Comparison of ENCODE assay signal across 8 cellular contexts in genomic region chr5:95022967-95023695, GRCh38.
A peak's percentile ranks its signal among the peaks of the same experiment; 100 is the strongest.
DNase-seq lines count a peak whose midpoint lies in the region; ATAC-seq and TF ChIP-seq lines count a peak whose summit lies in the region.

No MANE protein-coding gene starts in this region.

- intact Hi-C loops in posterior vena cava (cut with DNase I): no loop called here
- intact Hi-C loops in activated naive CD4-positive, alpha-beta T cell treated with anti-CD3 and anti-CD28 coated beads for 36 hours (cut with micrococcal nuclease): loop anchor here (1.0 kb wide), 1 partner anchor 58 kb away; no protein-coding TSS in a partner anchor
- intact Hi-C loops in testis (cut with DNase I; ENCODE audit: low total_unique reads): no loop called here

- peaks cover 5% of the 10 kb centered on the region for H3K4me1 Mint-ChIP-seq in activated naive CD4-positive, alpha-beta T cell treated with anti-CD3 and anti-CD28 coated beads for 36 hours (ENCODE audit: low read depth)

- no peaks in the 10 kb centered on the region for H3K9me3 Mint-ChIP-seq in activated naive CD4-positive, alpha-beta T cell treated with anti-CD3 and anti-CD28 coated beads for 36 hours

- H3K4me1 ChIP-seq in gastroesophageal sphincter: no peaks in the 10 kb centered on the region
- no peaks in the 10 kb centered on the region for H3K4me1 ChIP-seq in testis

- ATAC-seq in GM18861 (IDR thresholded peaks at IDR 0.05; ENCODE audit: unreplicated experiment) (peak; percentile 71), GM21825 (IDR thresholded peaks at IDR 0.05; ENCODE audit: unreplicated experiment) (peak; percentile 70), gastroesophageal sphincter (no peak)

- H3K4me3 Mint-ChIP-seq in activated naive CD4-positive, alpha-beta T cell treated with anti-CD3 and anti-CD28 coated beads for 36 hours: no peak overlapping the region

- CTCF ChIA-PET in activated naive CD4-positive, alpha-beta T cell treated with anti-CD3 and anti-CD28 coated beads for 36 hours (lab: Charles Lee): interaction anchor here (0.8 to 1.1 kb wide), 2 partner anchors 54 to 364 kb away, joined by 3 read pairs; no protein-coding TSS in a partner anchor

- H3K4me3 ChIP-seq in gastroesophageal sphincter (no peak overlapping the region), testis (no peak overlapping the region)

- no peak for TF ChIP-seq EP300 in gastroesophageal sphincter (IDR thresholded peaks at IDR 0.05)

- H3K9me3 ChIP-seq in gastroesophageal sphincter (no peaks in the 10 kb centered on the region), testis (no peaks in the 10 kb centered on the region)

- WGBS in gastroesophageal sphincter (ENCODE audit: low coverage in 1 of 2), 2 donors: 70 to 76% methylated on average over 3 to 5 of the region's 5 CpGs
- 86 to 89% methylated on average over 5 of the region's 5 CpGs for WGBS in testis, 2 donors

- TF ChIP-seq POLR2A in gastroesophageal sphincter (IDR thresholded peaks at IDR 0.05) (no peak), testis (IDR thresholded peaks at IDR 0.05) (no peak)

- H3K27ac ChIP-seq in gastroesophageal sphincter: no peak overlapping the region
- no peak overlapping the region for H3K27ac ChIP-seq in testis

- H3K27ac Mint-ChIP-seq in activated naive CD4-positive, alpha-beta T cell treated with anti-CD3 and anti-CD28 coated beads for 36 hours: no peak overlapping the region

- peaks cover 2% of the 10 kb centered on the region for H3K27me3 Mint-ChIP-seq in activated naive CD4-positive, alpha-beta T cell treated with anti-CD3 and anti-CD28 coated beads for 36 hours (ENCODE audit: low read depth)

- H3K36me3 ChIP-seq in gastroesophageal sphincter: no peaks in the 10 kb centered on the region
- H3K36me3 ChIP-seq in testis (ENCODE audit: low read depth, missing control alignments): no peaks in the 10 kb centered on the region

- H3K36me3 Mint-ChIP-seq in activated naive CD4-positive, alpha-beta T cell treated with anti-CD3 and anti-CD28 coated beads for 36 hours (ENCODE audit: low read depth): no peaks in the 10 kb centered on the region

- DNase-seq in HT1080 (ENCODE audit: low read depth): peak; percentile 79
- peak; percentile 61 for DNase-seq in glomerular visceral epithelial cell (ENCODE audit: extremely low spot score)
- no peak for DNase-seq in posterior vena cava (ENCODE audit: low spot score)
- DNase-seq in activated naive CD4-positive, alpha-beta T cell treated with anti-CD3 and anti-CD28 coated beads for 36 hours: no peak
- no peak for DNase-seq in testis

- H3K27me3 ChIP-seq in gastroesophageal sphincter: no peaks in the 10 kb centered on the region
- no peaks in the 10 kb centered on the region for H3K27me3 ChIP-seq in testis

- TF ChIP-seq CTCF in gastroesophageal sphincter (IDR thresholded peaks at IDR 0.05): no peak
- no peak for TF ChIP-seq CTCF in testis (IDR thresholded peaks at IDR 0.05)

Comparison
In these comparisons a context has a peak if more than half of its experiments do, and no peak if none do; other contexts are left out.
1. DNase-seq: peak in HT1080 (single experiment) and glomerular visceral epithelial cell (single experiment); none in posterior vena cava (single experiment), activated naive CD4-positive, alpha-beta T cell treated with anti-CD3 and anti-CD28 coated beads for 36 hours (single experiment) and testis (single experiment).